In the genomic region with DNA sequence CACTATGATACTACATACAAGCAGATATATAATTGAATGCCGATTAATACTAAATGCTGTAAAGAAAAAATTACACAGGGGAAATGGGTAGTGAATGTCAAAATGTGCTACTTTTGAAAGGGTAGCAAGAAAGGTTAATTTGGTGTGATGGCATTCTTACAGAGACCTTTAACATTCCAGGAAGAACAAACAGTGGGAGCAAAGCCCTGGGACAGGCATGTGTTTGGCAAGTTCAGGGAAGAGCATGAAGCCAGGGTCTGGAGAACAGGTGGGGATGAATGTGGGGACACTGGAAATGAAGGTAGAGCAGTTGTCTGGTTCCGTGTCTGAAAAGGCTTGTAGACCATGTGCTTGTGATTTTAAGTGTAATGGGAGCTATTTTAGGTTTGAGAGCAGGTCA, we compare ENCODE assay signal across 31 cellular contexts.
"Had no signal": no experiment of that assay in that cellular context is flagged by ENCODE, and none has a peak within 500 bp of the region (broad histone marks: within the 10 kb centered on the region; RNA-seq: fewer than 3 reads in every experiment).

No MANE protein-coding gene starts in this region.

- H3K4me3 ChIP-seq: neural progenitor cell, ovary, psoas muscle, skin epidermis, smooth muscle cell, spleen, suprapubic skin, testis, tibial artery, transverse colon, upper lobe of right lung, uterus had no signal

- H3K27ac ChIP-seq: neural progenitor cell, ovary, parathyroid adenoma, psoas muscle, skin epidermis, spleen, suprapubic skin, testis, tibial artery, transverse colon, upper lobe of right lung, uterus had no signal

- H3K79me2 ChIP-seq: parathyroid adenoma had no signal

- H3K27me3 Mint-ChIP-seq: progenitor cell of endocrine pancreas; stimulated activated memory B cell treated with anti-CD40 and anti-IgM and Interleukin-4, amounts not matched to agents 10 μg/mL and 1 μg/mL and 100 μg/mL, for 72 hours; stimulated activated naive CD8-positive, alpha-beta T cell treated with anti-CD3 and anti-CD28 coated beads, Interleukin-15, amount 100 ng/mL, for 72 hours; type B pancreatic cell had no signal

- H3K4me3 Mint-ChIP-seq: natural killer cell; nephron; neural progenitor cell; stimulated activated memory B cell treated with anti-CD40 and anti-IgM and Interleukin-4, amounts not matched to agents 10 μg/mL and 1 μg/mL and 100 μg/mL, for 72 hours; stimulated activated naive CD8-positive, alpha-beta T cell treated with anti-CD3 and anti-CD28 coated beads, Interleukin-15, amount 100 ng/mL, for 72 hours; type B pancreatic cell had no signal

- H2AFZ ChIP-seq: neural progenitor cell, parathyroid adenoma had no signal

- H3K27ac Mint-ChIP-seq: natural killer cell; nephron; neural progenitor cell; progenitor cell of endocrine pancreas; stimulated activated memory B cell treated with anti-CD40 and anti-IgM and Interleukin-4, amounts not matched to agents 10 μg/mL and 1 μg/mL and 100 μg/mL, for 72 hours; stimulated activated naive CD8-positive, alpha-beta T cell treated with anti-CD3 and anti-CD28 coated beads, Interleukin-15, amount 100 ng/mL, for 72 hours; type B pancreatic cell had no signal

- H3K4me1 ChIP-seq: neural progenitor cell, parathyroid adenoma, psoas muscle, suprapubic skin, testis, tibial artery, transverse colon, upper lobe of right lung, uterus had no signal

- H3K9me3 Mint-ChIP-seq: natural killer cell; nephron; neural progenitor cell; stimulated activated memory B cell treated with anti-CD40 and anti-IgM and Interleukin-4, amounts not matched to agents 10 μg/mL and 1 μg/mL and 100 μg/mL, for 72 hours; stimulated activated naive CD8-positive, alpha-beta T cell treated with anti-CD3 and anti-CD28 coated beads, Interleukin-15, amount 100 ng/mL, for 72 hours; type B pancreatic cell had no signal

- H3K36me3 ChIP-seq: neural progenitor cell, ovary, spleen, suprapubic skin, tibial artery, transverse colon, upper lobe of right lung, uterus had no signal

- H3K36me3 Mint-ChIP-seq: natural killer cell; neural progenitor cell; stimulated activated memory B cell treated with anti-CD40 and anti-IgM and Interleukin-4, amounts not matched to agents 10 μg/mL and 1 μg/mL and 100 μg/mL, for 72 hours; type B pancreatic cell had no signal

- H3K27me3 ChIP-seq: neural progenitor cell, ovary, spleen, suprapubic skin, testis, tibial artery, transverse colon, upper lobe of right lung, uterus had no signal

- DNase-seq: natural killer cell; occipital lobe; ovary; posterior cingulate gyrus; psoas muscle; spleen; stimulated activated CD4-positive, alpha-beta T cell treated with anti-CD3 and anti-CD28 coated beads, Interleukin-12 subunit alpha, Interleukin-12 subunit beta, amount 100 ng/mL, for 4 hours; stimulated activated CD4-positive, alpha-beta T cell treated with anti-CD3 and anti-CD28 coated beads, Interleukin-1b, Interleukin-23, amount 100 ng/mL, for 48 hours; stimulated activated CD4-positive, alpha-beta T cell treated with anti-CD3 and anti-CD28 coated beads, Interleukin-4, amount 100 ng/mL, for 1 hour; stimulated activated CD4-positive, alpha-beta T cell treated with anti-CD3 and anti-CD28 coated beads, Interleukin-4, amount 100 ng/mL, for 4 hours; stimulated activated CD8-positive, alpha-beta memory T cell treated with anti-CD3 and anti-CD28 coated beads, Interleukin-4, amount 100 ng/mL, for 48 hours; stimulated activated naive CD4-positive, alpha-beta T cell; stimulated activated naive CD8-positive, alpha-beta T cell treated with anti-CD3 and anti-CD28 coated beads, Interleukin-15, amount 100 ng/mL, for 72 hours; stimulated activated naive CD8-positive, alpha-beta T cell treated with anti-CD3 and anti-CD28 coated beads, Interleukin-15, Interleukin-2, amounts not matched to agents 100 U/mL and 50 U/mL, for 24 hours; substantia nigra; testis; tibial artery; transverse colon; upper lobe of right lung; uterus had no signal

- H3K4me2 ChIP-seq: neural progenitor cell, smooth muscle cell had no signal

- H3K4me1 Mint-ChIP-seq: natural killer cell; nephron; neural progenitor cell; stimulated activated naive CD8-positive, alpha-beta T cell treated with anti-CD3 and anti-CD28 coated beads, Interleukin-15, amount 100 ng/mL, for 72 hours had no signal

- ATAC-seq: natural killer cell; psoas muscle; right cardiac atrium; sciatic nerve; stimulated activated memory B cell treated with anti-CD40 and anti-IgM and Interleukin-4, amounts not matched to agents 10 μg/mL and 1 μg/mL and 100 μg/mL, for 72 hours; stimulated activated naive CD8-positive, alpha-beta T cell treated with anti-CD3 and anti-CD28 coated beads, Interleukin-15, amount 100 ng/mL, for 72 hours; stimulated activated naive CD8-positive, alpha-beta T cell treated with anti-CD3 and anti-CD28 coated beads, Interleukin-15, Interleukin-2, amounts not matched to agents 100 U/mL and 50 U/mL, for 24 hours; upper lobe of right lung had no signal
